ENCODE assay signal across 1 cellular context in the genomic region with DNA sequence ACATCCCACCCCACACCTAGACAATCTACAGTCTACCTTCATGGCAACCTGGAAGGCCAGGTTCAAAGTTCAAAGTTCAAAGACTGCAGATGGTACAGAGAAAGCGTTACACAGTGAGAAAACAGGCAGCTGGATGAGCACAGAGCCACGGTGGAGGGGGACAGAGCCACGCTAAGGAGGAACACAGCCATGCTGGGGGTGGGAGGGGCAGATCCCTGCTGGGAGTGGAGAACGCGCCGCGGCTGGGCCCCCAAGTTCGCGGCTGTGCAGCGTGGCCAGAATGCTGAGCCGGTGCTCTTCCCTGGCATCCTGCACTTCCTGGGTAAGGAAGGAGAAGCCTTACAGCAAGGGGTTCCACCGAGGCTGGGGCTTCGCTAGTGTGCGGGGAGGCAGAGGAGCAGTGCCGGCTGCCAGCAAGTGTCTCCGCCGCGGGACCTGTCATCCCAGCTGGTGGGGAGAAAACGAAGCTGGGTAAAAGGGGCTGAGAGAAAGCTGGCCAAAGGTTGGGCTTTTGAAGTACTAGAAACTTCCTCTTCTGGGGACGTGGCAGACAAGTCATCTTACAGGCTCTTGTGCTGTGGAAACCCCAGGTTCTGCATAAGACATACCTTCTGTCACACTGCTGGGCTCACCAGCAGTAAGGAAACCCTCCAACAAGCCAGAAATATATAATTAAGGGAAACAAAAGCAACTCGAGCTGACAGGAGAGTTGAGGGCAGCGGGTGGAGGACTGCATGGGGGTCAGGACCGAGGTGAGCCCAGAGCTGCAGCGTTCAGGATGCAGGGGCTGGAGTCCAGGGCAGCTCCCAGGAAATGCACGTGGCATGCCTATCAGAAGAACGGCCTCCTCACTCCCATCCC.
TF ChIP-seq lines count a peak whose summit lies in the region.

No MANE protein-coding gene starts in this region.

TF ChIP-seq in GM23338, 12 proteins besides CTCF, POLR2A, EP300 and RAD21 (continued from another document):
- TF ChIP-seq POLR2AphosphoS5 (IDR thresholded peaks at IDR 0.05; ENCODE audit: low read depth) (no peak), ZNF331 (CRISPR knock-in tag; IDR thresholded peaks at IDR 0.05; ENCODE audit: low read depth) (no peak), EZH2 (IDR thresholded peaks at IDR 0.05; ENCODE audit: low read depth, unreplicated experiment) (no peak)
TF ChIP-seq in GM23338: peak in this region for 0.
